11 cellular contexts compared by ENCODE assay signal in the genomic region with DNA sequence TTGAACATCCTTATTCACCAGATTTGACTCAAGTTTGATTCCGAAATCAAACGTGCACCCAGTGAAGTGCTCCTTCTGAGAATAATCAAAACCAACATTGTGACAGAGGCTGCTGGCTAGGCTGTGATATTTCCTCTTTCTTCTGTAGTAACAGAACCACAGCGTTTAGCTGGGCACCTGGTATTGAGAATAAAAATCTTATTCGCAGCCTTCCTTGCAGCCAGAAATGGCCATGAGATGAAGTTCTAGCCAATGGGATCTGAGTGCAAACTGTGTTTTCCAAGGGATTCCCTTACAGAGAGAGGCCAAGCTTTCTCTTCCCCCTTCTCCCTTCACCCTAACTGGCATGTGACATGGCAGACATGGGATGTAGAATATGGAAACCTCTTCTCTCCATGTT. TPM values are rescaled to one million over a fixed set of nuclear protein-coding genes. Genes with fewer than 3 reads are reported as not detected.
"Had no signal": no experiment of that assay in that cellular context is flagged by ENCODE, and none has a peak within 500 bp of the region (broad histone marks: within the 10 kb centered on the region; RNA-seq: fewer than 3 reads in every experiment).

No MANE protein-coding gene starts in this region.

- H3K27ac Mint-ChIP-seq: activated naive CD4-positive, alpha-beta T cell treated with anti-CD3 and anti-CD28 coated beads, Interleukin-2, amount 10 ng/mL, durations not matched to agents 7 days and 5 days; activated T-cell treated with anti-CD3 and anti-CD28 coated beads, Interleukin-2, amount 50 U/mL, for 24 hours had no signal

- H3K36me3 Mint-ChIP-seq: activated naive CD4-positive, alpha-beta T cell treated with anti-CD3 and anti-CD28 coated beads, Interleukin-2, amount 10 ng/mL, durations not matched to agents 7 days and 5 days had no signal

- ATAC-seq: left lobe of liver had no signal

- H3K9me3 ChIP-seq: ovary, right lobe of liver, stomach had no signal

- DNase-seq: activated CD4-positive, alpha-beta T cell treated with anti-CD3 and anti-CD28 coated beads, Interleukin-2, amount 50 U/mL, for 48 hours; activated CD4-positive, CD25-positive, alpha-beta regulatory T cell treated with anti-CD3 and anti-CD28 coated beads, Interleukin-2, amount 50 U/mL, for 72 hours; activated naive CD4-positive, alpha-beta T cell treated with anti-CD3 and anti-CD28 coated beads, Interleukin-2, amount 10 ng/mL, durations not matched to agents 7 days and 5 days; activated T-cell treated with anti-CD3 and anti-CD28 coated beads, Interleukin-2, amount 50 U/mL, for 24 hours; ovary; right lobe of liver; stomach; T-helper 1 cell had no signal

- H3K36me3 ChIP-seq: cardiac muscle cell, ovary, right lobe of liver, stomach had no signal

- H3K27ac ChIP-seq: cardiac muscle cell, ovary, right lobe of liver, stomach had no signal

- H3K9me3 Mint-ChIP-seq: activated naive CD4-positive, alpha-beta T cell treated with anti-CD3 and anti-CD28 coated beads, Interleukin-2, amount 10 ng/mL, durations not matched to agents 7 days and 5 days; activated T-cell treated with anti-CD3 and anti-CD28 coated beads, Interleukin-2, amount 50 U/mL, for 24 hours had no signal

- H3K4me3 Mint-ChIP-seq: activated naive CD4-positive, alpha-beta T cell treated with anti-CD3 and anti-CD28 coated beads, Interleukin-2, amount 10 ng/mL, durations not matched to agents 7 days and 5 days; activated T-cell treated with anti-CD3 and anti-CD28 coated beads, Interleukin-2, amount 50 U/mL, for 24 hours had no signal

RNA-seq across cellular contexts. Expression of a gene that starts 51.7 kb away (rescaled TPM):
- total RNA-seq: smooth muscle cell had no signal
